In the genomic region with DNA sequence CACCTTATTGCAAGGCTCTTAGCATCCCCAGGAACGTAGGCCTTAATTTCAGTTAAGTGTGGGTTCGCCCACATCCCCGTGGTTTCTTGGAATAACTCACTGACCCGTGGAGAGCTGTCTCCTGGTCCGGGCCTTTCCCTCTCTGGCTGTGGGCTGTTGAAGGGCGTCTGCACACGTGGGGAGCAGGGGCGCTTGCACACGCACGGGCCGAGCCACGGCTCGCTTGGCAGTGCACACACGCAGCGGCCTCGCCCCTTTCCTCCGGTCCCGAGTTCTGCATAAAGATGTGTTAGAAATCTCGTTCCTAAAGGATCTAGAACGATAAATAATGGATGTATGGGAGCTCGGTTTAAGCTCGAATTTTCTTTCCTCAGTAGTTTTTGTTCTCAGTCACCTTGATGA, we compare ENCODE assay signal across 8 cellular contexts.
A peak's percentile ranks its signal among the peaks of the same experiment; 100 is the strongest.
DNase-seq lines count a peak whose midpoint lies in the region; ATAC-seq and TF ChIP-seq lines count a peak whose summit lies in the region.

No MANE protein-coding gene starts in this region.

- no peak overlapping the region for H3K27ac Mint-ChIP-seq in activated CD8-positive, alpha-beta T cell treated with anti-CD3 and anti-CD28 coated beads, Interleukin-2, amount 10 ng/mL, durations not matched to agents 7 days and 5 days

- H3K36me3 Mint-ChIP-seq in activated CD8-positive, alpha-beta T cell treated with anti-CD3 and anti-CD28 coated beads, Interleukin-2, amount 10 ng/mL, durations not matched to agents 7 days and 5 days (ENCODE audit: low read depth) = no peaks in the 10 kb centered on the region

- H3K4me1 Mint-ChIP-seq in activated CD8-positive, alpha-beta T cell treated with anti-CD3 and anti-CD28 coated beads, Interleukin-2, amount 10 ng/mL, durations not matched to agents 7 days and 5 days (ENCODE audit: low read depth) = peaks cover 10% of the 10 kb centered on the region

- CTCF ChIA-PET in activated CD8-positive, alpha-beta T cell treated with anti-CD3 and anti-CD28 coated beads, Interleukin-2, amount 10 ng/mL, durations not matched to agents 7 days and 5 days (lab: Charles Lee) = interaction anchor here (1.3 kb wide), 1 partner anchor 25 kb away, joined by 3 read pairs; no protein-coding TSS in a partner anchor

- ATAC-seq in HG02798 (IDR thresholded peaks at IDR 0.05; ENCODE audit: poor library complexity, unreplicated experiment) (peak; percentile 27), omental fat pad (ENCODE audit: low FRiP score) (peak; percentile 77)
- peak; percentile 25 for ATAC-seq in activated CD8-positive, alpha-beta T cell treated with anti-CD3 and anti-CD28 coated beads, Interleukin-2, amount 10 ng/mL, durations not matched to agents 7 days and 5 days

- H3K4me3 Mint-ChIP-seq in activated CD8-positive, alpha-beta T cell treated with anti-CD3 and anti-CD28 coated beads, Interleukin-2, amount 10 ng/mL, durations not matched to agents 7 days and 5 days = peak overlapping the region; percentile 17

- DNase-seq in DMS53 (lab: John Stamatoyannopoulos, UW) (peak; percentile 84), glomerular visceral epithelial cell (ENCODE audit: extremely low spot score) (peak; percentile 40), omental fat pad (ENCODE audit: low spot score) (no peak), NK-92 (lab: John Stamatoyannopoulos, UW; ENCODE audit: unreplicated experiment) (no peak), RPMI8226 (no peak), NCI-H1048 (lab: John Stamatoyannopoulos, UW) (no peak)
- DNase-seq in activated CD8-positive, alpha-beta T cell treated with anti-CD3 and anti-CD28 coated beads, Interleukin-2, amount 10 ng/mL, durations not matched to agents 7 days and 5 days = no peak

- no peak for TF ChIP-seq CTCF in omental fat pad (IDR thresholded peaks at IDR 0.05)

- peaks cover 40% of the 10 kb centered on the region for H3K27me3 Mint-ChIP-seq in activated CD8-positive, alpha-beta T cell treated with anti-CD3 and anti-CD28 coated beads, Interleukin-2, amount 10 ng/mL, durations not matched to agents 7 days and 5 days (ENCODE audit: low read depth)

- POLR2A ChIA-PET in activated CD8-positive, alpha-beta T cell treated with anti-CD3 and anti-CD28 coated beads, Interleukin-2, amount 10 ng/mL, durations not matched to agents 7 days and 5 days (lab: Charles Lee) = no interaction called here

- no peaks in the 10 kb centered on the region for H3K9me3 Mint-ChIP-seq in activated CD8-positive, alpha-beta T cell treated with anti-CD3 and anti-CD28 coated beads, Interleukin-2, amount 10 ng/mL, durations not matched to agents 7 days and 5 days (ENCODE audit: insufficient read depth)

Comparison
In these comparisons a context has a peak if more than half of its experiments do, and no peak if none do; other contexts are left out.
1. DNase-seq: peak in DMS53 (single experiment) and glomerular visceral epithelial cell (single experiment); none in activated CD8-positive, alpha-beta T cell treated with anti-CD3 and anti-CD28 coated beads, Interleukin-2, amount 10 ng/mL, durations not matched to agents 7 days and 5 days (single experiment), omental fat pad (single experiment), NK-92 (single experiment), RPMI8226 (single experiment) and NCI-H1048 (single experiment).
2. ATAC-seq: peak in every context shown above with its lines; median percentile 77 in omental fat pad; 27 in HG02798; 25 in activated CD8-positive, alpha-beta T cell treated with anti-CD3 and anti-CD28 coated beads, Interleukin-2, amount 10 ng/mL, durations not matched to agents 7 days and 5 days.